Comparison of ENCODE assay signal across 23 cellular contexts in genomic region chr1:119133987-119134386, GRCh38.
DNase-seq lines count a peak whose midpoint lies in the region; ATAC-seq and TF ChIP-seq lines count a peak whose summit lies in the region.
"Had no signal": no experiment of that assay in that cellular context is flagged by ENCODE, and none has a peak within 500 bp of the region (broad histone marks: within the 10 kb centered on the region; RNA-seq: fewer than 3 reads in every experiment).

No MANE protein-coding gene starts in this region.

- peak; percentile 89 for ATAC-seq in SK-N-SH treated with all-trans-retinoic acid at 6 μM for 48 hours
- no peak for ATAC-seq in GM18870 (IDR thresholded peaks at IDR 0.05; ENCODE audit: unreplicated experiment)
- ATAC-seq: activated CD8-positive, alpha-beta memory T cell treated with anti-CD3 and anti-CD28 coated beads, Interleukin-2, amount 10 ng/mL, durations not matched to agents 7 days and 5 days; activated T-helper 17 cell treated with anti-CD3 and anti-CD28 coated beads, Interleukin-2, amount 50 U/mL, for 72 hours; gastroesophageal sphincter; naive thymus-derived CD4-positive, alpha-beta T cell; pancreas; right lobe of liver; T-helper 17 cell had no signal

- H3K4me3 ChIP-seq in foreskin fibroblast (ENCODE audit: low read depth in 1 of 2, low read length in 2 of 2) = no peak overlapping the region
- H3K4me3 ChIP-seq: cardiac muscle cell, gastroesophageal sphincter, MG63, pancreas, right lobe of liver had no signal

- TF ChIP-seq CTCF in foreskin fibroblast (IDR thresholded peaks at IDR 0.05; ENCODE audit: low read depth, low read length) = no peak

- DNase-seq in GM04503 (ENCODE audit: low read depth) (peak; percentile 47), foreskin fibroblast (peak; percentile 33 to 59), NCI-H2196 (lab: John Stamatoyannopoulos, UW; ENCODE audit: unreplicated experiment) (no peak), SIG-M5 (lab: John Stamatoyannopoulos, UW) (no peak)
- no peak for DNase-seq in activated CD4-positive, alpha-beta T cell treated with anti-CD3 and anti-CD28 coated beads, Interleukin-2, amount 50 U/mL, for 4 hours
- DNase-seq: activated CD4-positive, alpha-beta T cell treated with anti-CD3 and anti-CD28 coated beads for 48 hours; activated CD8-positive, alpha-beta memory T cell treated with anti-CD3 and anti-CD28 coated beads, Interleukin-2, amount 10 ng/mL, durations not matched to agents 7 days and 5 days; H7; left cardiac atrium; MG63; naive thymus-derived CD4-positive, alpha-beta T cell; NCI-H1694 treated with DMSO at 0.1 percent for 48 hours; NCI-H345; NCI-H82; pancreas; right lobe of liver; SHP77; T-helper 17 cell had no signal

TF ChIP-seq in SK-N-SH treated with all-trans-retinoic acid at 6 μM for 48 hours, 23 proteins besides CTCF, POLR2A, EP300 and RAD21:
- no peak for TF ChIP-seq ZNF8 (CRISPR knock-in tag; IDR thresholded peaks at IDR 0.05)
- no peak for TF ChIP-seq TSHZ2 (CRISPR knock-in tag; IDR thresholded peaks at IDR 0.05)
- no peak for TF ChIP-seq TOX (CRISPR knock-in tag; IDR thresholded peaks at IDR 0.05; ENCODE audit: borderline replicate concordance)
- TF ChIP-seq PPARA (CRISPR knock-in tag; IDR thresholded peaks at IDR 0.05; ENCODE audit: borderline replicate concordance) = no peak
- no peak for TF ChIP-seq BACH2 (CRISPR knock-in tag; IDR thresholded peaks at IDR 0.05; ENCODE audit: borderline replicate concordance)
- TF ChIP-seq RARB (CRISPR knock-in tag; IDR thresholded peaks at IDR 0.05) = no peak
- no peak for TF ChIP-seq ZNF70 (CRISPR knock-in tag; IDR thresholded peaks at IDR 0.05)
- no peak for TF ChIP-seq POU6F1 (CRISPR knock-in tag; IDR thresholded peaks at IDR 0.05; ENCODE audit: borderline replicate concordance, low read depth)
- TF ChIP-seq ZFP30 (CRISPR knock-in tag; IDR thresholded peaks at IDR 0.05) = no peak
- no peak for TF ChIP-seq ZNF565 (CRISPR knock-in tag; conservative IDR thresholded peaks at IDR 0.05; ENCODE audit: low read depth)
- TF ChIP-seq, protein P1, sequence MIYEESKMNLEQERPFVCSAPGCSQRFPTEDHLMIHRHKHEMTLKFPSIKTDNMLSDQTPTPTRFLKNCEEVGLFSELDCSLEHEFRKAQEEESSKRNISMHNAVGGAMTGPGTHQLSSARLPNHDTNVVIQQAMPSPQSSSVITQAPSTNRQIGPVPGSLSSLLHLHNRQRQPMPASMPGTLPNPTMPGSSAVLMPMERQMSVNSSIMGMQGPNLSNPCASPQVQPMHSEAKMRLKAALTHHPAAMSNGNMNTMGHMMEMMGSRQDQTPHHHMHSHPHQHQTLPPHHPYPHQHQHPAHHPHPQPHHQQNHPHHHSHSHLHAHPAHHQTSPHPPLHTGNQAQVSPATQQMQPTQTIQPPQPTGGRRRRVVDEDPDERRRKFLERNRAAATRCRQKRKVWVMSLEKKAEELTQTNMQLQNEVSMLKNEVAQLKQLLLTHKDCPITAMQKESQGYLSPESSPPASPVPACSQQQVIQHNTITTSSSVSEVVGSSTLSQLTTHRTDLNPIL (CRISPR knock-in tag; IDR thresholded peaks at IDR 0.05; ENCODE audit: low read depth) = no peak
- TF ChIP-seq ARNTL (CRISPR knock-in tag; IDR thresholded peaks at IDR 0.05; ENCODE audit: borderline replicate concordance, low read depth) = no peak
- TF ChIP-seq PATZ1 (CRISPR knock-in tag; IDR thresholded peaks at IDR 0.05; ENCODE audit: borderline replicate concordance) = no peak
- no peak for TF ChIP-seq CSRNP3 (CRISPR knock-in tag; IDR thresholded peaks at IDR 0.05)
- no peak for TF ChIP-seq ESRRG (CRISPR knock-in tag; IDR thresholded peaks at IDR 0.05)
- TF ChIP-seq ZFP3 (CRISPR knock-in tag; IDR thresholded peaks at IDR 0.05) = no peak
- no peak for TF ChIP-seq SNAI2 (CRISPR knock-in tag; IDR thresholded peaks at IDR 0.05)
TF ChIP-seq in SK-N-SH treated with all-trans-retinoic acid at 6 μM for 48 hours: peak in this region for 0.

Comparison
In these comparisons a context has a peak if more than half of its experiments do, and no peak if none do; other contexts are left out.
1. DNase-seq: peak in GM04503 (single experiment) and foreskin fibroblast (2 of 2); none in activated CD4-positive, alpha-beta T cell treated with anti-CD3 and anti-CD28 coated beads, Interleukin-2, amount 50 U/mL, for 4 hours (0 of 2), NCI-H2196 (single experiment) and SIG-M5 (single experiment).